ENCODE assay signal across 3 cellular contexts in genomic region chr3:117518385-117518784, GRCh38.
TF ChIP-seq lines count a peak whose summit lies in the region.

No MANE protein-coding gene starts in this region.

TF ChIP-seq in A549, 52 proteins besides CTCF, POLR2A, EP300 and RAD21:
- TF ChIP-seq MAFK (IDR thresholded peaks at IDR 0.05; ENCODE audit: partially characterized antibody) (peak; percentile 82), E2F6 (IDR thresholded peaks at IDR 0.05; ENCODE audit: borderline replicate concordance, low read depth) (no peak), NFE2L2 (conservative IDR thresholded peaks at IDR 0.05; ENCODE audit: low read length) (peak; percentile 88), HOXB13 (CRISPR knock-in tag; IDR thresholded peaks at IDR 0.05; ENCODE audit: low read depth) (no peak), MAZ (IDR thresholded peaks at IDR 0.05; ENCODE audit: borderline replicate concordance, low read depth, low read length) (no peak), EHF (CRISPR knock-in tag; IDR thresholded peaks at IDR 0.05) (no peak), PBX3 (IDR thresholded peaks at IDR 0.05) (no peak), ESRRA (IDR thresholded peaks at IDR 0.05; ENCODE audit: borderline replicate concordance, low read length) (no peak), CBX8 (IDR thresholded peaks at IDR 0.05) (no peak), USF2 (IDR thresholded peaks at IDR 0.05) (no peak)

TF ChIP-seq in IMR-90, 13 proteins besides CTCF, POLR2A, EP300 and RAD21:
- TF ChIP-seq MAZ (IDR thresholded peaks at IDR 0.05; ENCODE audit: borderline replicate concordance, low read depth, low read length) = no peak
- no peak for TF ChIP-seq USF2 (IDR thresholded peaks at IDR 0.05; ENCODE audit: low read depth, low read length)
- TF ChIP-seq NFE2L2 (IDR thresholded peaks at IDR 0.05; ENCODE audit: low read depth, low read length) = peak; percentile 55

TF ChIP-seq in GM12878, 131 proteins besides CTCF, POLR2A, EP300 and RAD21:
- no peak for TF ChIP-seq CUX1 (IDR thresholded peaks at IDR 0.05; ENCODE audit: insufficient replicate concordance, low read depth, low read length)
- TF ChIP-seq MTA2 (IDR thresholded peaks at IDR 0.05; ENCODE audit: low read depth) = 0 out of 2 replicates have a peak, but pooled peaks have one; percentile 20
